ENCODE assay signal across 8 cellular contexts in the genomic region with DNA sequence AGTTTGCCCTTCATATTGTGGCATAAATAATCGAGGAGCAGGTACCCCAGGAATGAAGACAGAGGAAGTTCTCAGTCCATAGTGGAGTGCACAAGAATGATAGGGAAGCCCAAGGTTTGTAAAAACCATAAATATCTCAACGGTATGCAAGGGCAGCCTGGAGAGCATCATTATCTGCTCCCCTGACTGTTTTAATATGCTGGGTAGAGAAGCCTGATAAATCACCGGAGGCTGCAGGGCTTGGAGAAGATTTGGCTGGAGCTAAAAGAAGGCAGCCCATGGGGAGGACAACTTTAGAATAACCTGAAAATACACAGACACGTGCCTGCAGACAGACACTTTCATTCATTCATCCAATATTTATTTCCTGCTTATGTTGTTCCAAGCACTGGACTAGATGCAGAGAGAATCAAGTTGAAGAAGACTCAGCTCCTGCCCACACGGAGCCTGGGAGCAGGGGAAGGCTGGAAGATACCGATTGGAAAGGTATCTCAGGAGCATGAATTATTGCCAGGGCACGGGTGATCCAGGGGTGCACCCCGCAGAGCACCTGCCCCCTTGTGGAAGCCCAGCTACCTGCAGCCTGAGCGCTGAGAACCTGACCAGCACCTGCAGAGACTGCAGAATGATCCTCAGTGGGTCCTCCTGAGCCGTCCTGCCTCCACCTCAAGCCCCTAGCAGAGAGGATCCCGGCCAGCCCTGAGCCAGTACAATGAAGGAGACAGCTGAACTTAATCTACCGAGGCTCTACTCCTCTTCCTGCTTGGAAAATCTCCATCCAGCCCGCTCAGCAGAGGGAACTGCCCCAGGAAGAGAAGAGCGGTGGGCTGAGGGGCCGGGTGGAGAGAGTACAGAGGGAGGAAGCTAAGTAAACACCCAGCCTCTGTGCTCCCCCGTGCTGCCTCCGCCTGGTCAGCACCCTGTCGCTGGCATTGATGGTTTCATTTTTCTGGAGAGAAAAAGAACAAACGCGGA.
DNase-seq lines count a peak whose midpoint lies in the region; ATAC-seq, FAIRE-seq and TF ChIP-seq lines count a peak whose summit lies in the region.

No MANE protein-coding gene starts in this region.

- H3K36me3 ChIP-seq in RWPE2 (ENCODE audit: low read depth): no peaks in the 10 kb centered on the region

- CTCF ChIA-PET in activated naive CD4-positive, alpha-beta T cell treated with anti-CD3 and anti-CD28 coated beads for 36 hours (lab: Charles Lee): interaction anchor here (0.8 to 2.4 kb wide), 6 partner anchors 10 to 227 kb away, joined by 3 to 8 read pairs (median 3); no protein-coding TSS in a partner anchor

- peak; percentile 26 for FAIRE-seq in GM12891 (lab: Jason Lieb, UNC)

- peaks cover 20% of the 10 kb centered on the region for H3K27me3 ChIP-seq in RWPE2 (ENCODE audit: insufficient read depth, poor library complexity, severe bottlenecking)

- no peaks in the 10 kb centered on the region for H3K36me3 Mint-ChIP-seq in activated naive CD4-positive, alpha-beta T cell treated with anti-CD3 and anti-CD28 coated beads for 36 hours (ENCODE audit: low read depth)

- no peak overlapping the region for H3K4me3 Mint-ChIP-seq in activated naive CD4-positive, alpha-beta T cell treated with anti-CD3 and anti-CD28 coated beads for 36 hours

- no peak overlapping the region for H3K27ac ChIP-seq in RWPE2 (ENCODE audit: poor library complexity, severe bottlenecking)

- no peak for TF ChIP-seq POLR2A in GM12891 (IDR thresholded peaks at IDR 0.05; ENCODE audit: low read depth, low read length)

- DNase-seq in GM12891 (ENCODE audit: insufficient read length, low spot score): peak; percentile 76
- DNase-seq in RWPE2 (ENCODE audit: low spot score): no peak
- peak; percentile 79 for DNase-seq in activated naive CD4-positive, alpha-beta T cell treated with anti-CD3 and anti-CD28 coated beads for 36 hours
- peak; percentile 9 for DNase-seq in hepatic stellate cell (ENCODE audit: low spot score)
- peak; percentile 47 to 50 for DNase-seq in stimulated activated CD4-positive, alpha-beta T cell treated with anti-CD3 and anti-CD28 coated beads, Interleukin-1b, Interleukin-23, amount 100 ng/mL, for 4 hours (ENCODE audit: low read depth in 2 of 2)
- no peak for DNase-seq in G401 (ENCODE audit: low spot score)
- DNase-seq in putamen (ENCODE audit: low spot score): no peak

- peaks cover 4% of the 10 kb centered on the region for H3K27me3 Mint-ChIP-seq in activated naive CD4-positive, alpha-beta T cell treated with anti-CD3 and anti-CD28 coated beads for 36 hours (ENCODE audit: low read depth)

- intact Hi-C loops in activated naive CD4-positive, alpha-beta T cell treated with anti-CD3 and anti-CD28 coated beads for 36 hours (cut with micrococcal nuclease): loop anchor here (1.0 to 10.0 kb wide), 2 partner anchors 176 to 569 kb away; no protein-coding TSS in a partner anchor

- H3K4me1 Mint-ChIP-seq in activated naive CD4-positive, alpha-beta T cell treated with anti-CD3 and anti-CD28 coated beads for 36 hours (ENCODE audit: low read depth): no peaks in the 10 kb centered on the region

- no peaks in the 10 kb centered on the region for H3K4me1 ChIP-seq in RWPE2 (ENCODE audit: insufficient read depth, poor library complexity, severe bottlenecking)

- H3K4me3 ChIP-seq in RWPE2 (ENCODE audit: severe bottlenecking): no peak overlapping the region

- no peak overlapping the region for H3K27ac Mint-ChIP-seq in activated naive CD4-positive, alpha-beta T cell treated with anti-CD3 and anti-CD28 coated beads for 36 hours

- in situ Hi-C loops in G401 (cut with HindIII; ENCODE audit: low sequenced_read_pairs): no loop called here

- no peaks in the 10 kb centered on the region for H3K9me3 ChIP-seq in RWPE2 (ENCODE audit: severe bottlenecking)

- peak; percentile 77 for TF ChIP-seq CTCF in RWPE2 (IDR thresholded peaks at IDR 0.05; ENCODE audit: poor library complexity, severe bottlenecking)

- peak; percentile 67 for ATAC-seq in HG03432 (IDR thresholded peaks at IDR 0.05; ENCODE audit: unreplicated experiment)
- peak; percentile 90 for ATAC-seq in RWPE2 (ENCODE audit: low read depth)

- H3K9me3 Mint-ChIP-seq in activated naive CD4-positive, alpha-beta T cell treated with anti-CD3 and anti-CD28 coated beads for 36 hours: no peaks in the 10 kb centered on the region

TF ChIP-seq in GM12891, 5 proteins besides CTCF, POLR2A, EP300 and RAD21:
- TF ChIP-seq SPI1 (IDR thresholded peaks at IDR 0.05; ENCODE audit: low read depth, low read length) (no peak), PAX5 (IDR thresholded peaks at IDR 0.05; ENCODE audit: insufficient read depth, low read length, severe bottlenecking) (no peak), TAF1 (IDR thresholded peaks at IDR 0.05; ENCODE audit: low read depth, low read length) (no peak), POU2F2 (IDR thresholded peaks at IDR 0.05; ENCODE audit: low read depth, low read length) (no peak)

Comparison
In these comparisons a context has a peak if more than half of its experiments do, and no peak if none do; other contexts are left out.
1. DNase-seq: peak in GM12891 (single experiment), activated naive CD4-positive, alpha-beta T cell treated with anti-CD3 and anti-CD28 coated beads for 36 hours (single experiment), hepatic stellate cell (single experiment) and stimulated activated CD4-positive, alpha-beta T cell treated with anti-CD3 and anti-CD28 coated beads, Interleukin-1b, Interleukin-23, amount 100 ng/mL, for 4 hours (2 of 2); none in RWPE2 (single experiment), G401 (single experiment) and putamen (single experiment).